In the genomic region with DNA sequence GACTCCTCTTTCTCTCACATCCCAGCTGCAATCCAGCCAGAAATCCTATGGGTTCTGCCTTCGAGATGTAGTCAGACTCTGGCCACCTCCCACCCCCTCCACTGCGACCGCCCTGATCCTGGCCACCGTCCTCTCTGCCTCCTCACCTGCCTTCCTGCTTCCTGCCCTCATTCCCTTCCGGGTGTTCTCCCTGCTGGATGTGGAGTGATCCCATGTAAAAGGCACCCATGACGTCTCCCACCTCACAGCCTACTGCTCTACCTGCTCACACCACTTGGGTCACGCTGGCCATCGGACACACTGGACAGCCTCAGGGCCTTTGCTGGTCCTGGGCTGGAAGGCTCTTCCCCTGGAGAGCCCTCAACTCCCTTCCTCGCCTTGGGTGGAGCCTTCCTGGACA, we compare ENCODE assay signal across 1 cellular context.
TF ChIP-seq lines count a peak whose summit lies in the region.

No MANE protein-coding gene starts in this region.

TF ChIP-seq in GM23338, 12 proteins besides CTCF, POLR2A, EP300 and RAD21:
- TF ChIP-seq, protein P1, sequence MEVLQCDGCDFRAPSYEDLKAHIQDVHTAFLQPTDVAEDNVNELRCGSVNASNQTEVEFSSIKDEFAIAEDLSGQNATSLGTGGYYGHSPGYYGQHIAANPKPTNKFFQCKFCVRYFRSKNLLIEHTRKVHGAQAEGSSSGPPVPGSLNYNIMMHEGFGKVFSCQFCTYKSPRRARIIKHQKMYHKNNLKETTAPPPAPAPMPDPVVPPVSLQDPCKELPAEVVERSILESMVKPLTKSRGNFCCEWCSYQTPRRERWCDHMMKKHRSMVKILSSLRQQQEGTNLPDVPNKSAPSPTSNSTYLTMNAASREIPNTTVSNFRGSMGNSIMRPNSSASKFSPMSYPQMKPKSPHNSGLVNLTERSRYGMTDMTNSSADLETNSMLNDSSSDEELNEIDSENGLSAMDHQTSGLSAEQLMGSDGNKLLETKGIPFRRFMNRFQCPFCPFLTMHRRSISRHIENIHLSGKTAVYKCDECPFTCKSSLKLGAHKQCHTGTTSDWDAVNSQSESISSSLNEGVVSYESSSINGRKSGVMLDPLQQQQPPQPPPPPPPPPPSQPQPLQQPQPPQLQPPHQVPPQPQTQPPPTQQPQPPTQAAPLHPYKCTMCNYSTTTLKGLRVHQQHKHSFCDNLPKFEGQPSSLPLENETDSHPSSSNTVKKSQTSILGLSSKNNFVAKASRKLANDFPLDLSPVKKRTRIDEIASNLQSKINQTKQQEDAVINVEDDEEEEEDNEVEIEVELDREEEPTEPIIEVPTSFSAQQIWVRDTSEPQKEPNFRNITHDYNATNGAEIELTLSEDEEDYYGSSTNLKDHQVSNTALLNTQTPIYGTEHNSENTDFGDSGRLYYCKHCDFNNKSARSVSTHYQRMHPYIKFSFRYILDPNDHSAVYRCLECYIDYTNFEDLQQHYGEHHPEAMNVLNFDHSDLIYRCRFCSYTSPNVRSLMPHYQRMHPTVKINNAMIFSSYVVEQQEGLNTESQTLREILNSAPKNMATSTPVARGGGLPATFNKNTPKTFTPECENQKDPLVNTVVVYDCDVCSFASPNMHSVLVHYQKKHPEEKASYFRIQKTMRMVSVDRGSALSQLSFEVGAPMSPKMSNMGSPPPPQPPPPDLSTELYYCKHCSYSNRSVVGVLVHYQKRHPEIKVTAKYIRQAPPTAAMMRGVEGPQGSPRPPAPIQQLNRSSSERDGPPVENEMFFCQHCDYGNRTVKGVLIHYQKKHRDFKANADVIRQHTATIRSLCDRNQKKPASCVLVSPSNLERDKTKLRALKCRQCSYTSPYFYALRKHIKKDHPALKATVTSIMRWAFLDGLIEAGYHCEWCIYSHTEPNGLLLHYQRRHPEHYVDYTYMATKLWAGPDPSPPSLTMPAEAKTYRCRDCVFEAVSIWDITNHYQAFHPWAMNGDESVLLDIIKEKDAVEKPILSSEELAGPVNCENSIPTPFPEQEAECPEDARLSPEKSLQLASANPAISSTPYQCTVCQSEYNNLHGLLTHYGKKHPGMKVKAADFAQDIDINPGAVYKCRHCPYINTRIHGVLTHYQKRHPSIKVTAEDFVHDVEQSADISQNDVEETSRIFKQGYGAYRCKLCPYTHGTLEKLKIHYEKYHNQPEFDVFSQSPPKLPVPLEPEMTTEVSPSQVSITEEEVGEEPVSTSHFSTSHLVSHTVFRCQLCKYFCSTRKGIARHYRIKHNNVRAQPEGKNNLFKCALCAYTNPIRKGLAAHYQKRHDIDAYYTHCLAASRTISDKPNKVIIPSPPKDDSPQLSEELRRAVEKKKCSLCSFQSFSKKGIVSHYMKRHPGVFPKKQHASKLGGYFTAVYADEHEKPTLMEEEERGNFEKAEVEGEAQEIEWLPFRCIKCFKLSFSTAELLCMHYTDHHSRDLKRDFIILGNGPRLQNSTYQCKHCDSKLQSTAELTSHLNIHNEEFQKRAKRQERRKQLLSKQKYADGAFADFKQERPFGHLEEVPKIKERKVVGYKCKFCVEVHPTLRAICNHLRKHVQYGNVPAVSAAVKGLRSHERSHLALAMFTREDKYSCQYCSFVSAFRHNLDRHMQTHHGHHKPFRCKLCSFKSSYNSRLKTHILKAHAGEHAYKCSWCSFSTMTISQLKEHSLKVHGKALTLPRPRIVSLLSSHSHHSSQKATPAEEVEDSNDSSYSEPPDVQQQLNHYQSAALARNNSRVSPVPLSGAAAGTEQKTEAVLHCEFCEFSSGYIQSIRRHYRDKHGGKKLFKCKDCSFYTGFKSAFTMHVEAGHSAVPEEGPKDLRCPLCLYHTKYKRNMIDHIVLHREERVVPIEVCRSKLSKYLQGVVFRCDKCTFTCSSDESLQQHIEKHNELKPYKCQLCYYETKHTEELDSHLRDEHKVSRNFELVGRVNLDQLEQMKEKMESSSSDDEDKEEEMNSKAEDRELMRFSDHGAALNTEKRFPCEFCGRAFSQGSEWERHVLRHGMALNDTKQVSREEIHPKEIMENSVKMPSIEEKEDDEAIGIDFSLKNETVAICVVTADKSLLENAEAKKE (CRISPR knock-in tag; IDR thresholded peaks at IDR 0.05), result no peak
- TF ChIP-seq, protein P2, sequence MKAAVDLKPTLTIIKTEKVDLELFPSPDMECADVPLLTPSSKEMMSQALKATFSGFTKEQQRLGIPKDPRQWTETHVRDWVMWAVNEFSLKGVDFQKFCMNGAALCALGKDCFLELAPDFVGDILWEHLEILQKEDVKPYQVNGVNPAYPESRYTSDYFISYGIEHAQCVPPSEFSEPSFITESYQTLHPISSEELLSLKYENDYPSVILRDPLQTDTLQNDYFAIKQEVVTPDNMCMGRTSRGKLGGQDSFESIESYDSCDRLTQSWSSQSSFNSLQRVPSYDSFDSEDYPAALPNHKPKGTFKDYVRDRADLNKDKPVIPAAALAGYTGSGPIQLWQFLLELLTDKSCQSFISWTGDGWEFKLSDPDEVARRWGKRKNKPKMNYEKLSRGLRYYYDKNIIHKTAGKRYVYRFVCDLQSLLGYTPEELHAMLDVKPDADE (IDR thresholded peaks at IDR 0.05), result no peak
- no peak for TF ChIP-seq STAT1 (IDR thresholded peaks at IDR 0.05; ENCODE audit: unreplicated experiment)
